In genomic region chr2:199163901-199164300, GRCh38 we compare ENCODE assay signal across 22 cellular contexts.
DNase-seq lines count a peak whose midpoint lies in the region; ATAC-seq and TF ChIP-seq lines count a peak whose summit lies in the region.
"Had no signal": no experiment of that assay in that cellular context is flagged by ENCODE, and none has a peak within 500 bp of the region (broad histone marks: within the 10 kb centered on the region; RNA-seq: fewer than 3 reads in every experiment).

No MANE protein-coding gene starts in this region.

- POLR2A ChIA-PET in OCI-LY7 (lab: Charles Lee) (interaction anchor here (0.5 to 1.1 kb wide), 2 partner anchors 31 to 67 kb away, joined by 3 to 4 read pairs; no protein-coding TSS in a partner anchor), PC-9 (lab: Charles Lee; ENCODE audit: unreplicated experiment) (no interaction called here)

- no peaks in the 10 kb centered on the region for H4K20me1 ChIP-seq in H9 (ENCODE audit: control insufficient read depth, insufficient read depth, insufficient read length)
- H4K20me1 ChIP-seq in OCI-LY7 (ENCODE audit: insufficient read depth, low read length) = no peaks in the 10 kb centered on the region
- no peaks in the 10 kb centered on the region for H4K20me1 ChIP-seq in PC-9 (ENCODE audit: insufficient read depth)
- H4K20me1 ChIP-seq: BLaER1 had no signal

- H3T11ph ChIP-seq in H9 (ENCODE audit: low read length) = no peak overlapping the region

- peaks cover 6% of the 10 kb centered on the region; the same call in 1 of the 2 replicates for H3K4me1 ChIP-seq in H9 (ENCODE audit: insufficient read depth, low read length)
- H3K4me1 ChIP-seq in OCI-LY7 (ENCODE audit: insufficient read depth, low read length, poor library complexity, severe bottlenecking) = peaks cover 24% of the 10 kb centered on the region
- peaks cover 19% of the 10 kb centered on the region for H3K4me1 ChIP-seq in PC-9 (replicated peaks; ENCODE audit: insufficient read depth)
- H3K4me1 ChIP-seq: BLaER1, HAP-1 had no signal

- DNase-seq in H9 (no peak), NCI-H524 treated with DMSO at 0.1 percent for 48 hours (lab: John Stamatoyannopoulos, UW) (peak; percentile 14), OCI-LY7 (ENCODE audit: low spot score) (peak; percentile 51), left kidney (ENCODE audit: low read depth, low spot score) (peak; percentile 47), PC-9 (no peak)
- DNase-seq in activated naive CD4-positive, alpha-beta T cell treated with anti-CD3 and anti-CD28 coated beads, Interleukin-2, amount 10 ng/mL, durations not matched to agents 7 days and 5 days = no peak
- DNase-seq: CD4-positive, CD25-positive, alpha-beta regulatory T cell; DMS153; DND-41; Kasumi-1; NCI-H1105; NCI-H1436 treated with DMSO at 0.1 percent for 48 hours; NCI-H187 treated with DMSO at 0.1 percent for 48 hours; NCI-H345; NCI-H510A treated with DMSO at 0.1 percent for 48 hours; OCI-M1; SIG-M5 had no signal

- H3K4me2 ChIP-seq in H9 (ENCODE audit: insufficient read depth, insufficient read length, low read length) = peak overlapping the region; percentile 3
- peak overlapping the region; percentile 55 for H3K4me2 ChIP-seq in OCI-LY7 (ENCODE audit: low read length)
- no peak overlapping the region for H3K4me2 ChIP-seq in PC-9
- H3K4me2 ChIP-seq: BLaER1 had no signal

- H3K9me3 ChIP-seq in H9 (ENCODE audit: control insufficient read depth, low read depth, low read length) = no peaks in the 10 kb centered on the region
- peaks cover 4% of the 10 kb centered on the region; the same call in 1 of the 2 replicates for H3K9me3 ChIP-seq in OCI-LY7 (ENCODE audit: low read length)
- no peaks in the 10 kb centered on the region for H3K9me3 ChIP-seq in PC-9 (ENCODE audit: insufficient read depth, low read depth)
- H3K9me3 ChIP-seq: BLaER1, HAP-1 had no signal

- no peak overlapping the region for H2AK5ac ChIP-seq in H9 (ENCODE audit: insufficient read length, low read length)

- H3K4me3 ChIP-seq in OCI-LY7 (ENCODE audit: low read depth, low read length, poor library complexity, severe bottlenecking) (no peak overlapping the region), PC-9 (no peak overlapping the region)
- H3K4me3 ChIP-seq: BLaER1, HAP-1, SK-N-MC had no signal

- no peak overlapping the region for H2AFZ ChIP-seq in H9 (ENCODE audit: low read length)
- peak overlapping the region; percentile 32; the same call in 1 of the 2 replicates for H2AFZ ChIP-seq in OCI-LY7 (ENCODE audit: low read length)
- H2AFZ ChIP-seq in PC-9 = no peak overlapping the region

- no TSS peak for BruUV-seq in OCI-LY7 (replicated peaks; lab: Mats Ljungman, UMichigan)
- no TSS peak for BruUV-seq in PC-9 (replicated peaks; lab: Mats Ljungman, UMichigan)

- peaks cover 16 to 21% of the 10 kb centered on the region in 2 experiments for H3K4me1 Mint-ChIP-seq in H9
- H3K4me1 Mint-ChIP-seq in activated naive CD4-positive, alpha-beta T cell treated with anti-CD3 and anti-CD28 coated beads, Interleukin-2, amount 10 ng/mL, durations not matched to agents 7 days and 5 days = no peaks in the 10 kb centered on the region
- H3K4me1 Mint-ChIP-seq: CD4-positive, CD25-positive, alpha-beta regulatory T cell had no signal

- no peak overlapping the region for H2BK120ac ChIP-seq in H9 (ENCODE audit: low read depth, low read length, poor library complexity, severe bottlenecking)

- no peak overlapping the region for H2BK12ac ChIP-seq in H9 (ENCODE audit: insufficient read length, low read depth, low read length)

- no peak overlapping the region for H4K91ac ChIP-seq in H9 (ENCODE audit: insufficient read length, low read depth, low read length)

- intact Hi-C loops in OCI-LY7 (cut with micrococcal nuclease; ENCODE audit: unreplicated experiment) = no loop called here
- intact Hi-C loops in PC-9 (cut with micrococcal nuclease; ENCODE audit: unreplicated experiment) = no loop called here

- ATAC-seq in HG02970 (IDR thresholded peaks at IDR 0.05; ENCODE audit: low FRiP score, unreplicated experiment) = no peak
- ATAC-seq: HepG2 had no signal

- H3K36me3 ChIP-seq in OCI-LY7 (ENCODE audit: insufficient read depth, low read length) (no peaks in the 10 kb centered on the region), PC-9 (ENCODE audit: low read depth) (no peaks in the 10 kb centered on the region)
- H3K36me3 ChIP-seq: BLaER1, HAP-1 had no signal

- no peaks in the 10 kb centered on the region for H3K27me3 ChIP-seq in H9 (ENCODE audit: insufficient read depth, low read length)
- H3K27me3 ChIP-seq in PC-9 (ENCODE audit: insufficient read depth, low read depth) = no peaks in the 10 kb centered on the region
- H3K27me3 ChIP-seq: BLaER1 had no signal

- H3K27me3 Mint-ChIP-seq in H9 (ENCODE audit: low read depth) = no peaks in the 10 kb centered on the region
- H3K27me3 Mint-ChIP-seq in activated naive CD4-positive, alpha-beta T cell treated with anti-CD3 and anti-CD28 coated beads, Interleukin-2, amount 10 ng/mL, durations not matched to agents 7 days and 5 days = no peaks in the 10 kb centered on the region
- H3K27me3 Mint-ChIP-seq: CD4-positive, CD25-positive, alpha-beta regulatory T cell had no signal

- H4K8ac ChIP-seq in H9 (replicated peaks; ENCODE audit: insufficient read length, low read depth, low read length) = no peak overlapping the region

- no peak overlapping the region for H3K18ac ChIP-seq in H9 (ENCODE audit: insufficient read length, low read depth, low read length)

- H3K36me3 Mint-ChIP-seq in H9 (ENCODE audit: insufficient read depth in 1 of 3, low read depth in 3 of 3) = peaks cover 0 to under 1% (median under 1%) of the 10 kb centered on the region in 3 experiments; a peak in 2 of 7 replicates
- H3K36me3 Mint-ChIP-seq in activated naive CD4-positive, alpha-beta T cell treated with anti-CD3 and anti-CD28 coated beads, Interleukin-2, amount 10 ng/mL, durations not matched to agents 7 days and 5 days = no peaks in the 10 kb centered on the region
- H3K36me3 Mint-ChIP-seq: CD4-positive, CD25-positive, alpha-beta regulatory T cell had no signal

- TF ChIP-seq CTCF in H9 (conservative IDR thresholded peaks at IDR 0.05) = no peak
- no peak for TF ChIP-seq CTCF in OCI-LY7 (conservative IDR thresholded peaks at IDR 0.05; ENCODE audit: low read length)
- no peak for TF ChIP-seq CTCF in PC-9 (conservative IDR thresholded peaks at IDR 0.05)

- no peak overlapping the region for H2BK20ac ChIP-seq in H9 (ENCODE audit: low read depth, low read length, poor library complexity, severe bottlenecking)

- H3K23ac ChIP-seq in H9 (ENCODE audit: insufficient read length, low read depth, low read length) = no peak overlapping the region

- no CpG with 5 or more reads among the region's 2 CpGs for WGBS in H9 (ENCODE audit: extremely low coverage, insufficient read length, low lambda C conversion rate)

- CTCF ChIA-PET in OCI-LY7 (lab: Charles Lee; ENCODE audit: unreplicated experiment) = no interaction called here
- CTCF ChIA-PET in PC-9 (lab: Charles Lee) = no interaction called here
- CTCF ChIA-PET in activated naive CD4-positive, alpha-beta T cell treated with anti-CD3 and anti-CD28 coated beads, Interleukin-2, amount 10 ng/mL, durations not matched to agents 7 days and 5 days (lab: Charles Lee) = no interaction called here

- H3K9ac ChIP-seq in H9 (ENCODE audit: extremely low read depth, insufficient read length, low read length) = no peak overlapping the region
- H3K9ac ChIP-seq: BLaER1 had no signal

- no peak overlapping the region for H3K4me3 Mint-ChIP-seq in H9
- no peak overlapping the region for H3K4me3 Mint-ChIP-seq in activated naive CD4-positive, alpha-beta T cell treated with anti-CD3 and anti-CD28 coated beads, Interleukin-2, amount 10 ng/mL, durations not matched to agents 7 days and 5 days
- H3K4me3 Mint-ChIP-seq: CD4-positive, CD25-positive, alpha-beta regulatory T cell had no signal

- peak overlapping the region; percentile 54 for H4K5ac ChIP-seq in H9 (ENCODE audit: insufficient read length, low read depth, low read length)

- no peaks in the 10 kb centered on the region for H3K9me2 ChIP-seq in OCI-LY7 (ENCODE audit: insufficient read depth, low read length)
- H3K9me2 ChIP-seq in PC-9 (ENCODE audit: insufficient read depth) = no peaks in the 10 kb centered on the region

- no peak overlapping the region for H3K56ac ChIP-seq in H9 (ENCODE audit: insufficient read length, low read depth, low read length)

- no peaks in the 10 kb centered on the region for H3K23me2 ChIP-seq in H9 (ENCODE audit: insufficient read length, low read depth, low read length, poor library complexity, severe bottlenecking)

- H3K27ac ChIP-seq in H9 (ENCODE audit: insufficient read length, low read depth, low read length) (no peak overlapping the region), OCI-LY7 (ENCODE audit: low read depth, low read length, poor library complexity, severe bottlenecking) (peak overlapping the region; percentile 23), PC-9 (no peak overlapping the region)
- H3K27ac ChIP-seq: BLaER1, SK-N-MC had no signal

- H3K79me2 ChIP-seq in H9 (ENCODE audit: insufficient read depth, low read length) (no peaks in the 10 kb centered on the region), OCI-LY7 (ENCODE audit: insufficient read depth, low read depth, low read length) (no peaks in the 10 kb centered on the region), PC-9 (ENCODE audit: low read depth) (no peaks in the 10 kb centered on the region)

- H3K9me3 Mint-ChIP-seq in H9 = no peaks in the 10 kb centered on the region
- no peaks in the 10 kb centered on the region for H3K9me3 Mint-ChIP-seq in activated naive CD4-positive, alpha-beta T cell treated with anti-CD3 and anti-CD28 coated beads, Interleukin-2, amount 10 ng/mL, durations not matched to agents 7 days and 5 days

- peak overlapping the region in 1 of 3 experiments; percentile 89; a peak in 3 of 7 replicates for H3K27ac Mint-ChIP-seq in H9
- no peak overlapping the region for H3K27ac Mint-ChIP-seq in activated naive CD4-positive, alpha-beta T cell treated with anti-CD3 and anti-CD28 coated beads, Interleukin-2, amount 10 ng/mL, durations not matched to agents 7 days and 5 days
- H3K27ac Mint-ChIP-seq: CD4-positive, CD25-positive, alpha-beta regulatory T cell had no signal

- no peak overlapping the region for H2BK5ac ChIP-seq in H9 (ENCODE audit: insufficient read length, low read length)

- no peak overlapping the region for H3K14ac ChIP-seq in H9 (ENCODE audit: insufficient read depth, low read length)

- no peaks in the 10 kb centered on the region for H3K79me1 ChIP-seq in H9 (ENCODE audit: insufficient read depth, low read depth, low read length, poor library complexity, severe bottlenecking)

- no peak overlapping the region for H2BK15ac ChIP-seq in H9 (ENCODE audit: low read depth, low read length)

- H3F3A ChIP-seq in PC-9 (ENCODE audit: insufficient read depth, low read depth) = 0 out of 2 replicates have a peak, but pooled peaks cover 5% of the 10 kb centered on the region

- no peak overlapping the region for H3K4ac ChIP-seq in H9 (ENCODE audit: low read depth, low read length)

Comparison
In these comparisons a context has a peak if more than half of its experiments do, and no peak if none do; other contexts are left out.
1. DNase-seq: peak in NCI-H524 treated with DMSO at 0.1 percent for 48 hours (single experiment), OCI-LY7 (single experiment) and left kidney (single experiment); none in H9 (single experiment), PC-9 (0 of 2) and activated naive CD4-positive, alpha-beta T cell treated with anti-CD3 and anti-CD28 coated beads, Interleukin-2, amount 10 ng/mL, durations not matched to agents 7 days and 5 days (single experiment).